8 cellular contexts compared by ENCODE assay signal in the genomic region with DNA sequence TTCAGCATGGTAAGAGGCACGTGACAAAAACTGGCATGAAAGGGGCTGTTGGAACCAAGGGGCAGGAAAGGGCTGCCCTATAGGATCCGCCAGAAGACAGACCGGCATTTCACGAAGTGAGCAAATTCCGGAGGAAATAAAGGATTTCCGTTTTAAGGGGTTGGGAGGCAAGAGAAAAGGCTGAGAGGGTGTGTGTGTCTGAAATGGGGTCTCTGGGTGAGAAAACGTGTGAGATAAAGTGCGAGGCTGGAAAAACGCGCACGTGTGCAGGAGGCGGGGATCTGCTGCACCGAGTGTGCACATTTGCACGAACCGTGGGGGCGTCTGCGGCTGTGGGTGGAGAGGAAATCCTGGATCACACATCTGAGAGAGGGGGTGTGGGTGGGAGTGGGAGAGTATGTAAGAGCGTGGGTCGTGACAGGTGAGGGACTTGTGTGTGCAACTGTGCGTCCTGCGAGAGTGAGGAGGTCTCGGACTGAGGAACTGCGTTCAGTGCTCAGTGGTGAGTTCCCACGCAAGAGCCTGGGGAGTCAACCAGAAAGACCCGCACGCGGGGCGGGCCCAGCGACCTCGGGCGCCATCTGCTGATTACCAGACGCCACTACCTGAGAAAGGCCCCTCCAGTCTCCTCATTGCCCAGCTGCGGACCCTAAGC. TPM values are rescaled to one million over a fixed set of nuclear protein-coding genes. Genes with fewer than 3 reads are reported as not detected.
DNase-seq lines count a peak whose midpoint lies in the region; ATAC-seq and TF ChIP-seq lines count a peak whose summit lies in the region.

No MANE protein-coding gene starts in this region.

- peak; percentile 63 for ATAC-seq in HG02678 (IDR thresholded peaks at IDR 0.05; ENCODE audit: unreplicated experiment)
- ATAC-seq in central memory CD8-positive, alpha-beta T cell (replicated peaks; ENCODE audit: extremely low read depth, poor library complexity, severe bottlenecking): peak; percentile 60

- H3K36me3 ChIP-seq in Caco-2 (ENCODE audit: control insufficient read depth, insufficient read depth, low read length): no peaks in the 10 kb centered on the region
- H3K36me3 ChIP-seq in kidney epithelial cell (ENCODE audit: control insufficient read depth, insufficient read depth, low read length): no peaks in the 10 kb centered on the region

- H3K9me3 Mint-ChIP-seq in Caco-2 (ENCODE audit: unreplicated experiment): peaks cover 11% of the 10 kb centered on the region
- peaks cover 3% of the 10 kb centered on the region for H3K9me3 Mint-ChIP-seq in central memory CD8-positive, alpha-beta T cell

- 0 out of 2 replicates have a peak, but pooled peaks cover 3% of the 10 kb centered on the region for H3K4me1 ChIP-seq in Caco-2

- peak overlapping the region; percentile 82 for H3K27ac Mint-ChIP-seq in Caco-2 (ENCODE audit: unreplicated experiment)
- peak overlapping the region; percentile 66 for H3K27ac Mint-ChIP-seq in central memory CD8-positive, alpha-beta T cell (ENCODE audit: low read depth)

- peaks cover 9% of the 10 kb centered on the region for H3K4me1 Mint-ChIP-seq in Caco-2 (ENCODE audit: low read depth, unreplicated experiment)
- peaks cover 51% of the 10 kb centered on the region for H3K4me1 Mint-ChIP-seq in central memory CD8-positive, alpha-beta T cell

- H3K27me3 ChIP-seq in Caco-2 (replicated peaks; ENCODE audit: control insufficient read depth, insufficient read depth, low read length) (no peaks in the 10 kb centered on the region), kidney epithelial cell (ENCODE audit: control insufficient read depth, insufficient read depth, low read length) (peaks cover 9% of the 10 kb centered on the region)

- no peaks in the 10 kb centered on the region for H3K27me3 Mint-ChIP-seq in Caco-2 (ENCODE audit: insufficient read depth, unreplicated experiment)
- peaks cover 10% of the 10 kb centered on the region for H3K27me3 Mint-ChIP-seq in central memory CD8-positive, alpha-beta T cell

- DNase-seq in Caco-2 (peak; percentile 78 to 85), NCI-H2227 (lab: John Stamatoyannopoulos, UW; ENCODE audit: unreplicated experiment) (peak; percentile 84), kidney epithelial cell (ENCODE audit: low read depth) (no peak), cortex of kidney (lab: John Stamatoyannopoulos, UW) (no peak)
- peak; percentile 75 for DNase-seq in activated CD4-positive, CD25-positive, alpha-beta regulatory T cell treated with anti-CD3 and anti-CD28 coated beads, Interleukin-2, amount 50 U/mL, for 72 hours
- DNase-seq in central memory CD8-positive, alpha-beta T cell (ENCODE audit: low spot score in 2 of 2): peak; percentile 66 to 72
- peak; percentile 63 to 64 for DNase-seq in stimulated activated CD4-positive, alpha-beta T cell treated with anti-CD3 and anti-CD28 coated beads, Interleukin-15, amount 100 ng/mL, for 1 hour (ENCODE audit: low read depth in 1 of 2, low spot score in 1 of 2)

- peaks cover 7% of the 10 kb centered on the region for H3K9me3 ChIP-seq in Caco-2

- CTCF ChIA-PET in Caco-2 (lab: Charles Lee): interaction anchor here (0.8 to 1.0 kb wide), 3 partner anchors 86 to 446 kb away, joined by 4 to 6 read pairs (median 4); no protein-coding TSS in a partner anchor

- H3K4me3 ChIP-seq in Caco-2 (ENCODE audit: low read depth, low read length) (peak overlapping the region; percentile 46), kidney epithelial cell (ENCODE audit: low read depth, low read length) (peak overlapping the region; percentile 33)

- no TSS peak for BruUV-seq in Caco-2 (replicated peaks; lab: Mats Ljungman, UMichigan)

- POLR2A ChIA-PET in Caco-2 (lab: Charles Lee): no interaction called here

- intact Hi-C loops in Caco-2 (cut with micrococcal nuclease; ENCODE audit: unreplicated experiment): loop anchor here (1.0 to 5.0 kb wide), 3 partner anchors 35 to 513 kb away; a partner anchor contains a TSS

- peak overlapping the region; percentile 96 for H3K4me3 Mint-ChIP-seq in Caco-2 (ENCODE audit: unreplicated experiment)
- peak overlapping the region; percentile 76 for H3K4me3 Mint-ChIP-seq in central memory CD8-positive, alpha-beta T cell

- peaks cover 7% of the 10 kb centered on the region for H3K36me3 Mint-ChIP-seq in Caco-2 (ENCODE audit: insufficient read depth, unreplicated experiment)
- H3K36me3 Mint-ChIP-seq in central memory CD8-positive, alpha-beta T cell (ENCODE audit: insufficient read depth): peaks cover 4% of the 10 kb centered on the region

- peak; percentile 84 to 86 for TF ChIP-seq CTCF in Caco-2 (IDR thresholded peaks at IDR 0.05; ENCODE audit: insufficient read depth in 1 of 2, low read depth in 1 of 2, low read length in 1 of 2, severe bottlenecking in 1 of 2, unreplicated experiment in 1 of 2)
- TF ChIP-seq CTCF in kidney epithelial cell (IDR thresholded peaks at IDR 0.05; ENCODE audit: insufficient read depth, low read length, poor library complexity, severe bottlenecking): peak; percentile 92

RNA-seq across cellular contexts. Expression of a gene that starts 37.0 kb away (rescaled TPM):
- not detected in 2 replicates for total RNA-seq in Caco-2 (2022)
- 0.29 and 0.96 TPM in 2 replicates for total RNA-seq in kidney epithelial cell

RNA-seq across cellular contexts. Expression of a gene that starts 56.6 kb away (rescaled TPM):
- 0.11 and 0.35 TPM in 2 replicates for total RNA-seq in Caco-2 (2022)
- 0.58 and 1.4 TPM in 2 replicates for total RNA-seq in kidney epithelial cell

Comparison
In these comparisons a context has a peak if more than half of its experiments do, and no peak if none do; other contexts are left out.
1. DNase-seq: peak in Caco-2 (2 of 2), NCI-H2227 (single experiment), activated CD4-positive, CD25-positive, alpha-beta regulatory T cell treated with anti-CD3 and anti-CD28 coated beads, Interleukin-2, amount 50 U/mL, for 72 hours (single experiment), central memory CD8-positive, alpha-beta T cell (2 of 2) and stimulated activated CD4-positive, alpha-beta T cell treated with anti-CD3 and anti-CD28 coated beads, Interleukin-15, amount 100 ng/mL, for 1 hour (2 of 2); none in kidney epithelial cell (single experiment) and cortex of kidney (single experiment).